1 cellular context compared by ENCODE assay signal in the genomic region with DNA sequence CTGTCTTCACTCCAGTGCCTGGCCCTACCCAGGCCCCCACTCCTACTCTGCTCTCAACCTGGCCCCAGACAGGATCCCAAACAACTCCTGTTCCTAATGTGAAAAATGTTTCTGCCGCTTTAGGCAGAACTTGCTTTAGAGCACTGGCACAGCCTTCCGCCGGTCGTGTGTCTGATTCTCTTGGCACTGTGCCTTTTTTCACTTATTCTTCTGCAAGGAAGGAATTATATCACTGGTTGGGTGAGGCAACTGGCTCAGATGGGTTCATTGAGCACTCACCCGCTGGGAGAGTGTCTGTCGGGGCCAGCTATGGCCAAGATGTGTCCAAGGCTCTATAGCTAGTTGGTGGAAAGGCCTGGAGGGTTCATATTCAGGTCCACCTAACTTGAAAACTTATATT.
TF ChIP-seq lines count a peak whose summit lies in the region.

No MANE protein-coding gene starts in this region.

TF ChIP-seq in HepG2, 621 proteins besides CTCF, POLR2A, EP300 and RAD21 (continued from another document):
- TF ChIP-seq, protein P1, sequence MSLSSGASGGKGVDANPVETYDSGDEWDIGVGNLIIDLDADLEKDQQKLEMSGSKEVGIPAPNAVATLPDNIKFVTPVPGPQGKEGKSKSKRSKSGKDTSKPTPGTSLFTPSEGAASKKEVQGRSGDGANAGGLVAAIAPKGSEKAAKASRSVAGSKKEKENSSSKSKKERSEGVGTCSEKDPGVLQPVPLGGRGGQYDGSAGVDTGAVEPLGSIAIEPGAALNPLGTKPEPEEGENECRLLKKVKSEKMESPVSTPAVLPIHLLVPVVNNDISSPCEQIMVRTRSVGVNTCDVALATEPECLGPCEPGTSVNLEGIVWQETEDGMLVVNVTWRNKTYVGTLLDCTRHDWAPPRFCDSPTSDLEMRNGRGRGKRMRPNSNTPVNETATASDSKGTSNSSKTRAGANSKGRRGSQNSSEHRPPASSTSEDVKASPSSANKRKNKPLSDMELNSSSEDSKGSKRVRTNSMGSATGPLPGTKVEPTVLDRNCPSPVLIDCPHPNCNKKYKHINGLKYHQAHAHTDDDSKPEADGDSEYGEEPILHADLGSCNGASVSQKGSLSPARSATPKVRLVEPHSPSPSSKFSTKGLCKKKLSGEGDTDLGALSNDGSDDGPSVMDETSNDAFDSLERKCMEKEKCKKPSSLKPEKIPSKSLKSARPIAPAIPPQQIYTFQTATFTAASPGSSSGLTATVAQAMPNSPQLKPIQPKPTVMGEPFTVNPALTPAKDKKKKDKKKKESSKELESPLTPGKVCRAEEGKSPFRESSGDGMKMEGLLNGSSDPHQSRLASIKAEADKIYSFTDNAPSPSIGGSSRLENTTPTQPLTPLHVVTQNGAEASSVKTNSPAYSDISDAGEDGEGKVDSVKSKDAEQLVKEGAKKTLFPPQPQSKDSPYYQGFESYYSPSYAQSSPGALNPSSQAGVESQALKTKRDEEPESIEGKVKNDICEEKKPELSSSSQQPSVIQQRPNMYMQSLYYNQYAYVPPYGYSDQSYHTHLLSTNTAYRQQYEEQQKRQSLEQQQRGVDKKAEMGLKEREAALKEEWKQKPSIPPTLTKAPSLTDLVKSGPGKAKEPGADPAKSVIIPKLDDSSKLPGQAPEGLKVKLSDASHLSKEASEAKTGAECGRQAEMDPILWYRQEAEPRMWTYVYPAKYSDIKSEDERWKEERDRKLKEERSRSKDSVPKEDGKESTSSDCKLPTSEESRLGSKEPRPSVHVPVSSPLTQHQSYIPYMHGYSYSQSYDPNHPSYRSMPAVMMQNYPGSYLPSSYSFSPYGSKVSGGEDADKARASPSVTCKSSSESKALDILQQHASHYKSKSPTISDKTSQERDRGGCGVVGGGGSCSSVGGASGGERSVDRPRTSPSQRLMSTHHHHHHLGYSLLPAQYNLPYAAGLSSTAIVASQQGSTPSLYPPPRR (CRISPR knock-in tag; IDR thresholded peaks at IDR 0.05; ENCODE audit: borderline replicate concordance): no peak
- TF ChIP-seq SALL1 (CRISPR knock-in tag; IDR thresholded peaks at IDR 0.05): no peak
- no peak for TF ChIP-seq ZNF619 (CRISPR knock-in tag; IDR thresholded peaks at IDR 0.05)
- no peak for TF ChIP-seq FOXO1 (CRISPR knock-in tag; IDR thresholded peaks at IDR 0.05)
- TF ChIP-seq, protein P2, sequence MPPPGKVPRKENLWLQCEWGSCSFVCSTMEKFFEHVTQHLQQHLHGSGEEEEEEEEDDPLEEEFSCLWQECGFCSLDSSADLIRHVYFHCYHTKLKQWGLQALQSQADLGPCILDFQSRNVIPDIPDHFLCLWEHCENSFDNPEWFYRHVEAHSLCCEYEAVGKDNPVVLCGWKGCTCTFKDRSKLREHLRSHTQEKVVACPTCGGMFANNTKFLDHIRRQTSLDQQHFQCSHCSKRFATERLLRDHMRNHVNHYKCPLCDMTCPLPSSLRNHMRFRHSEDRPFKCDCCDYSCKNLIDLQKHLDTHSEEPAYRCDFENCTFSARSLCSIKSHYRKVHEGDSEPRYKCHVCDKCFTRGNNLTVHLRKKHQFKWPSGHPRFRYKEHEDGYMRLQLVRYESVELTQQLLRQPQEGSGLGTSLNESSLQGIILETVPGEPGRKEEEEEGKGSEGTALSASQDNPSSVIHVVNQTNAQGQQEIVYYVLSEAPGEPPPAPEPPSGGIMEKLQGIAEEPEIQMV (CRISPR knock-in tag; IDR thresholded peaks at IDR 0.05; ENCODE audit: low read depth): no peak
- no peak for TF ChIP-seq ZNF446 (CRISPR knock-in tag; IDR thresholded peaks at IDR 0.05)
- TF ChIP-seq, protein P3, sequence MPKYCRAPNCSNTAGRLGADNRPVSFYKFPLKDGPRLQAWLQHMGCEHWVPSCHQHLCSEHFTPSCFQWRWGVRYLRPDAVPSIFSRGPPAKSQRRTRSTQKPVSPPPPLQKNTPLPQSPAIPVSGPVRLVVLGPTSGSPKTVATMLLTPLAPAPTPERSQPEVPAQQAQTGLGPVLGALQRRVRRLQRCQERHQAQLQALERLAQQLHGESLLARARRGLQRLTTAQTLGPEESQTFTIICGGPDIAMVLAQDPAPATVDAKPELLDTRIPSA (CRISPR knock-in tag; IDR thresholded peaks at IDR 0.05; ENCODE audit: borderline replicate concordance): no peak
- TF ChIP-seq RFXANK (CRISPR knock-in tag; IDR thresholded peaks at IDR 0.05): no peak
- no peak for TF ChIP-seq RFX5 (IDR thresholded peaks at IDR 0.05; ENCODE audit: low read depth, low read length)
- TF ChIP-seq, protein P4, sequence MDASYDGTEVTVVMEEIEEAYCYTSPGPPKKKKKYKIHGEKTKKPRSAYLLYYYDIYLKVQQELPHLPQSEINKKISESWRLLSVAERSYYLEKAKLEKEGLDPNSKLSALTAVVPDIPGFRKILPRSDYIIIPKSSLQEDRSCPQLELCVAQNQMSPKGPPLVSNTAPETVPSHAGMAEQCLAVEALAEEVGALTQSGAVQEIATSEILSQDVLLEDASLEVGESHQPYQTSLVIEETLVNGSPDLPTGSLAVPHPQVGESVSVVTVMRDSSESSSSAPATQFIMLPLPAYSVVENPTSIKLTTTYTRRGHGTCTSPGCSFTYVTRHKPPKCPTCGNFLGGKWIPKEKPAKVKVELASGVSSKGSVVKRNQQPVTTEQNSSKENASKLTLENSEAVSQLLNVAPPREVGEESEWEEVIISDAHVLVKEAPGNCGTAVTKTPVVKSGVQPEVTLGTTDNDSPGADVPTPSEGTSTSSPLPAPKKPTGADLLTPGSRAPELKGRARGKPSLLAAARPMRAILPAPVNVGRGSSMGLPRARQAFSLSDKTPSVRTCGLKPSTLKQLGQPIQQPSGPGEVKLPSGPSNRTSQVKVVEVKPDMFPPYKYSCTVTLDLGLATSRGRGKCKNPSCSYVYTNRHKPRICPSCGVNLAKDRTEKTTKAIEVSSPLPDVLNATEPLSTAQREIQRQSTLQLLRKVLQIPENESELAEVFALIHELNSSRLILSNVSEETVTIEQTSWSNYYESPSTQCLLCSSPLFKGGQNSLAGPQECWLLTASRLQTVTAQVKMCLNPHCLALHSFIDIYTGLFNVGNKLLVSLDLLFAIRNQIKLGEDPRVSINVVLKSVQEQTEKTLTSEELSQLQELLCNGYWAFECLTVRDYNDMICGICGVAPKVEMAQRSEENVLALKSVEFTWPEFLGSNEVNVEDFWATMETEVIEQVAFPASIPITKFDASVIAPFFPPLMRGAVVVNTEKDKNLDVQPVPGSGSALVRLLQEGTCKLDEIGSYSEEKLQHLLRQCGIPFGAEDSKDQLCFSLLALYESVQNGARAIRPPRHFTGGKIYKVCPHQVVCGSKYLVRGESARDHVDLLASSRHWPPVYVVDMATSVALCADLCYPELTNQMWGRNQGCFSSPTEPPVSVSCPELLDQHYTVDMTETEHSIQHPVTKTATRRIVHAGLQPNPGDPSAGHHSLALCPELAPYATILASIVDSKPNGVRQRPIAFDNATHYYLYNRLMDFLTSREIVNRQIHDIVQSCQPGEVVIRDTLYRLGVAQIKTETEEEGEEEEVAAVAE (CRISPR knock-in tag; IDR thresholded peaks at IDR 0.05; ENCODE audit: borderline replicate concordance): no peak
- no peak for TF ChIP-seq MZF1 (CRISPR knock-in tag; IDR thresholded peaks at IDR 0.05; ENCODE audit: borderline replicate concordance)
